14 cellular contexts compared by ENCODE assay signal in genomic region chr16:66400503-66401380, GRCh38. TPM values are rescaled to one million over a fixed set of nuclear protein-coding genes. Genes with fewer than 3 reads are reported as not detected.
DNase-seq lines count a peak whose midpoint lies in the region; ATAC-seq, FAIRE-seq and TF ChIP-seq lines count a peak whose summit lies in the region.
"Had no signal": no experiment of that assay in that cellular context is flagged by ENCODE, and none has a peak within 500 bp of the region (broad histone marks: within the 10 kb centered on the region; RNA-seq: fewer than 3 reads in every experiment).

No MANE protein-coding gene starts in this region.

- H3K27me3 ChIP-seq in heart right ventricle = no peaks in the 10 kb centered on the region
- H3K27me3 ChIP-seq in K562 (ENCODE audit: control insufficient read depth in 2 of 2, insufficient read depth in 2 of 2, low read length in 2 of 2) = peaks cover 15 to 27% of the 10 kb centered on the region in 2 experiments; a peak in 4 of 5 replicates
- H3K27me3 ChIP-seq in mesenchymal stem cell (ENCODE audit: control insufficient read depth in 1 of 2, insufficient read depth in 1 of 2, low read length in 2 of 2) = peaks cover 0 to 23% of the 10 kb centered on the region in 2 experiments
- H3K27me3 ChIP-seq in aorta (ENCODE audit: control insufficient read depth in 1 of 2, insufficient read depth in 2 of 2, low read length in 1 of 2) = no peaks in the 10 kb centered on the region
- no peaks in the 10 kb centered on the region for H3K27me3 ChIP-seq in brain microvascular endothelial cell (replicated peaks)
- H3K27me3 ChIP-seq in naive thymus-derived CD4-positive, alpha-beta T cell (ENCODE audit: control insufficient read depth in 2 of 2, insufficient read depth in 2 of 2, low read length in 2 of 2) = no peaks in the 10 kb centered on the region

- DNase-seq in heart right ventricle (no peak), Right ventricle myocardium inferior (ENCODE audit: missing footprints) (no peak), K562 (ENCODE audit: extremely low read depth in 1 of 4, low spot score in 3 of 4) (no peak), mesenchymal stem cell (no peak), aorta (no peak), brain microvascular endothelial cell (no peak), cerebellar cortex (ENCODE audit: low spot score) (no peak)
- no peak for DNase-seq in naive thymus-derived CD4-positive, alpha-beta T cell
- DNase-seq: Caco-2, H9, NCI-H2029 treated with DMSO at 0.1 percent for 48 hours, NCI-H226 had no signal

- peak overlapping the region; percentile 6 for H2AK5ac ChIP-seq in mesenchymal stem cell (ENCODE audit: low read length, severe bottlenecking)

- peak overlapping the region in 1 of 9 donors; percentile 25 for H3K27ac Mint-ChIP-seq in naive thymus-derived CD4-positive, alpha-beta T cell

- no peak overlapping the region for H3K4me3 Mint-ChIP-seq in naive thymus-derived CD4-positive, alpha-beta T cell
- H3K4me3 Mint-ChIP-seq: H9 had no signal

- H3K9ac ChIP-seq in K562 (ENCODE audit: insufficient read depth in 1 of 2, low read depth in 2 of 2, low read length in 2 of 2) (0 out of 4 replicates have a peak overlapping the region, but pooled peaks of 1 of the 2 experiments have one; percentile 23), mesenchymal stem cell (ENCODE audit: low read length) (no peak overlapping the region)

- H3K4me3 ChIP-seq in heart right ventricle (peak overlapping the region in 1 of 10 donors; percentile 10), K562 (no peak overlapping the region), mesenchymal stem cell (ENCODE audit: insufficient read depth in 1 of 2, low read depth in 1 of 2, low read length in 2 of 2) (peak overlapping the region in 1 of 2 experiments; percentile 9), aorta (ENCODE audit: low read length in 2 of 2) (no peak overlapping the region), brain microvascular endothelial cell (ENCODE audit: low read depth, low read length) (no peak overlapping the region)
- H3K4me3 ChIP-seq in naive thymus-derived CD4-positive, alpha-beta T cell (ENCODE audit: low read length) = no peak overlapping the region
- H3K4me3 ChIP-seq: A549 had no signal

- no peaks in the 10 kb centered on the region for H3K79me2 ChIP-seq in K562 (ENCODE audit: control insufficient read depth, insufficient read depth, low read length)

- no peak for FAIRE-seq in K562 (lab: Jason Lieb, UNC)
- FAIRE-seq: A549 had no signal

- H3K9me1 ChIP-seq in K562 (ENCODE audit: control insufficient read depth, insufficient read depth, low read length) = no peaks in the 10 kb centered on the region

- BruUV-seq in K562 (replicated peaks; lab: Mats Ljungman, UMichigan) = no TSS peak

- no peak overlapping the region for H3K18ac ChIP-seq in mesenchymal stem cell (ENCODE audit: low read depth in 1 of 2, low read length in 2 of 2)

- no peak for TF ChIP-seq RAD21 in K562 (CRISPR knock-in tag; conservative IDR thresholded peaks at IDR 0.05 in 1 of 2, IDR thresholded peaks at IDR 0.05 in 1 of 2)

- H4K8ac ChIP-seq in mesenchymal stem cell (ENCODE audit: low read length) = peak overlapping the region; percentile 29

- no peak overlapping the region for H3K23ac ChIP-seq in mesenchymal stem cell (ENCODE audit: low read length in 2 of 2)

- POLR2A ChIA-PET in K562 (lab: Yijun Ruan, JAX) = no interaction called here
- POLR2A ChIA-PET in naive thymus-derived CD4-positive, alpha-beta T cell (lab: Charles Lee) = no interaction called here

- H3K9me3 Mint-ChIP-seq in naive thymus-derived CD4-positive, alpha-beta T cell = peaks cover 0 to 4% (median 0%) of the 10 kb centered on the region in 11 donors

- WGBS in heart right ventricle, 2 donors = 83 to 86% methylated on average over 20 of the region's 20 CpGs
- under 1% methylated on average over 14 of the region's 20 CpGs for WGBS in K562 (ENCODE audit: insufficient coverage, low coverage, missing lambda C conversion rate)
- 92% methylated on average over 18 of the region's 20 CpGs for WGBS in mesenchymal stem cell
- WGBS in aorta, 2 donors = 82 to 83% methylated on average over 20 of the region's 20 CpGs

- H3K4me2 ChIP-seq in K562 (ENCODE audit: insufficient read depth, low read length) (no peak overlapping the region), mesenchymal stem cell (ENCODE audit: low read length, poor library complexity, severe bottlenecking) (no peak overlapping the region)
- H3K4me2 ChIP-seq: A549 had no signal

- H2BK5ac ChIP-seq in mesenchymal stem cell (ENCODE audit: low read depth, low read length, poor library complexity, severe bottlenecking) = no peak overlapping the region

- peaks cover 0 to 90% (median 2%) of the 10 kb centered on the region in 9 donors for H3K36me3 ChIP-seq in heart right ventricle
- no peaks in the 10 kb centered on the region for H3K36me3 ChIP-seq in K562 (ENCODE audit: control insufficient read depth, insufficient read depth, low read length)
- H3K36me3 ChIP-seq in mesenchymal stem cell (ENCODE audit: control insufficient read depth in 1 of 2, insufficient read depth in 2 of 2, low read depth in 1 of 2, low read length in 2 of 2) = no peaks in the 10 kb centered on the region
- no peaks in the 10 kb centered on the region for H3K36me3 ChIP-seq in aorta (ENCODE audit: control insufficient read depth in 1 of 2, insufficient read depth in 2 of 2, low read length in 1 of 2)
- H3K36me3 ChIP-seq in brain microvascular endothelial cell (replicated peaks) = no peaks in the 10 kb centered on the region
- no peaks in the 10 kb centered on the region for H3K36me3 ChIP-seq in naive thymus-derived CD4-positive, alpha-beta T cell (ENCODE audit: control insufficient read depth in 2 of 3, insufficient read depth in 3 of 3, low read length in 3 of 3)

- no peak for TF ChIP-seq POLR2A in K562 (conservative IDR thresholded peaks at IDR 0.05)

- no peak overlapping the region for H3K14ac ChIP-seq in mesenchymal stem cell (ENCODE audit: low read length in 2 of 2)

- intact Hi-C loops in heart right ventricle (cut with DNase I) (loop anchor here in 6 of 10 donors (1.0 to 10.0 kb wide), 4 partner anchors 38 to 204 kb away; partner anchors contain the start of gene CMTM3 (in 3 of the 6)), Right ventricle myocardium inferior (cut with DNase I) (loop anchor here (5.0 kb wide), 1 partner anchor 38 kb away; no protein-coding TSS in a partner anchor), K562 (cut with micrococcal nuclease) (loop anchor here (10.0 kb wide), 1 partner anchor 324 kb away; no protein-coding TSS in a partner anchor), aorta (cut with DNase I) (loop anchor here (5.0 to 10.0 kb wide), 2 partner anchors 464 to 467 kb away; no protein-coding TSS in a partner anchor)
- intact Hi-C loops in naive thymus-derived CD4-positive, alpha-beta T cell (cut with micrococcal nuclease) = no loop called here

- peak overlapping the region in 8 of 10 donors; percentile 25 to 76 (median 50) for H3K27ac ChIP-seq in heart right ventricle
- H3K27ac ChIP-seq in K562 (ENCODE audit: extremely low read depth, low read depth, low read length) = no peak overlapping the region
- no peak overlapping the region for H3K27ac ChIP-seq in mesenchymal stem cell (ENCODE audit: low read length, poor library complexity, severe bottlenecking)
- H3K27ac ChIP-seq in aorta (ENCODE audit: low read depth in 1 of 2, low read length in 2 of 2) = no peak overlapping the region
- no peak overlapping the region for H3K27ac ChIP-seq in brain microvascular endothelial cell
- no peak overlapping the region for H3K27ac ChIP-seq in naive thymus-derived CD4-positive, alpha-beta T cell (ENCODE audit: low read depth, low read length)
- H3K27ac ChIP-seq: A549, RWPE1 had no signal

- CTCF ChIA-PET in K562 (lab: Yijun Ruan, JAX; ENCODE audit: low intra/inter-chr PET ratio) = no interaction called here
- CTCF ChIA-PET in naive thymus-derived CD4-positive, alpha-beta T cell (lab: Charles Lee) = interaction anchor here (0.6 kb wide), 1 partner anchor 75 kb away, joined by 3 read pairs; no protein-coding TSS in a partner anchor

- H4K91ac ChIP-seq in mesenchymal stem cell (ENCODE audit: low read length) = no peak overlapping the region

- no peaks in the 10 kb centered on the region for H3K36me3 Mint-ChIP-seq in naive thymus-derived CD4-positive, alpha-beta T cell

- H2BK12ac ChIP-seq in mesenchymal stem cell (ENCODE audit: low read length in 2 of 2) = no peak overlapping the region

- H2AFZ ChIP-seq in K562 (ENCODE audit: low read depth, low read length) (no peak overlapping the region), mesenchymal stem cell (ENCODE audit: low read depth, low read length) (no peak overlapping the region)

- no peak overlapping the region for H3K4ac ChIP-seq in mesenchymal stem cell (ENCODE audit: low read depth in 1 of 2, low read length in 2 of 2)

- no peaks in the 10 kb centered on the region for H3K79me1 ChIP-seq in mesenchymal stem cell (replicated peaks; ENCODE audit: low read length, poor library complexity, severe bottlenecking)

- peaks cover 4 to 43% (median 29%) of the 10 kb centered on the region in 9 donors for H3K4me1 ChIP-seq in heart right ventricle
- peaks cover 0 to 7% of the 10 kb centered on the region in 2 experiments; a peak in 1 of 5 replicates for H3K4me1 ChIP-seq in K562 (replicated peaks in 1 of 2; ENCODE audit: control insufficient read depth in 2 of 2, insufficient read depth in 2 of 2, low read length in 2 of 2)
- peaks cover 10% of the 10 kb centered on the region for H3K4me1 ChIP-seq in mesenchymal stem cell (ENCODE audit: control insufficient read depth, insufficient read depth, low read depth, low read length)
- no peaks in the 10 kb centered on the region for H3K4me1 ChIP-seq in aorta (ENCODE audit: control insufficient read depth in 1 of 2, insufficient read depth in 2 of 2, low read length in 2 of 2)
- H3K4me1 ChIP-seq in naive thymus-derived CD4-positive, alpha-beta T cell (ENCODE audit: control insufficient read depth in 2 of 2, insufficient read depth in 2 of 2, low read length in 2 of 2) = no peaks in the 10 kb centered on the region
- H3K4me1 ChIP-seq: A549, Caco-2 had no signal

- peak in 1 of 8 donors; percentile 10 for ATAC-seq in heart right ventricle
- ATAC-seq in Right ventricle myocardium inferior = no peak
- ATAC-seq in K562 = no peak
- peak; percentile 13 for ATAC-seq in aorta (ENCODE audit: low FRiP score)
- ATAC-seq in naive thymus-derived CD4-positive, alpha-beta T cell = no peak
- ATAC-seq: A549 had no signal

- TF ChIP-seq EP300 in K562 (IDR thresholded peaks at IDR 0.05; ENCODE audit: low read length) = no peak

- H4K20me1 ChIP-seq in K562 (replicated peaks; ENCODE audit: control insufficient read depth, insufficient read depth, low read length) = no peaks in the 10 kb centered on the region

- no peak overlapping the region for H2BK15ac ChIP-seq in mesenchymal stem cell (ENCODE audit: low read depth, poor library complexity, severe bottlenecking)

- in situ Hi-C loops in K562 (cut with MboI) (loop anchor here (10.0 kb wide), 1 partner anchor 464 kb away; no protein-coding TSS in a partner anchor), brain microvascular endothelial cell (cut with HindIII; ENCODE audit: low pct_ligation_motif_present, low sequenced_read_pairs) (no loop called here)

- TF ChIP-seq CTCF in heart right ventricle (IDR thresholded peaks at IDR 0.05) = no peak
- no peak for TF ChIP-seq CTCF in K562 (IDR thresholded peaks at IDR 0.05 in 2 of 3, conservative IDR thresholded peaks at IDR 0.05 in 1 of 3; ENCODE audit: insufficient read depth in 2 of 3, low read depth in 1 of 3, low read length in 3 of 3)
- no peak for TF ChIP-seq CTCF in brain microvascular endothelial cell (IDR thresholded peaks at IDR 0.05; ENCODE audit: low read depth, low read length, missing control alignments)

- H2BK120ac ChIP-seq in mesenchymal stem cell (ENCODE audit: low read depth, low read length) = no peak overlapping the region

- H3K9me3 ChIP-seq in heart right ventricle (peaks cover 0 to 7% (median 0%) of the 10 kb centered on the region in 11 donors), K562 (replicated peaks; ENCODE audit: control insufficient read depth, insufficient read depth, low read depth, low read length) (no peaks in the 10 kb centered on the region), mesenchymal stem cell (ENCODE audit: control insufficient read depth, low read length) (peaks cover 7% of the 10 kb centered on the region), aorta (ENCODE audit: control insufficient read depth, low read length) (no peaks in the 10 kb centered on the region)
- no peaks in the 10 kb centered on the region for H3K9me3 ChIP-seq in naive thymus-derived CD4-positive, alpha-beta T cell (ENCODE audit: control insufficient read depth in 2 of 3, low read length in 3 of 3)
- H3K9me3 ChIP-seq: A549 had no signal

- H3K4me1 Mint-ChIP-seq in naive thymus-derived CD4-positive, alpha-beta T cell = no peaks in the 10 kb centered on the region

- peaks cover 0 to 25% (median 15%) of the 10 kb centered on the region in 5 donors for H3K27me3 Mint-ChIP-seq in naive thymus-derived CD4-positive, alpha-beta T cell

RNA-seq across cellular contexts. Expression of gene BEAN1, which starts 26.4 kb away (rescaled TPM):
- total RNA-seq in heart right ventricle (1 to 10 TPM in 8 of 10 donors, under 1 TPM in 2; 0.26 to 9.6 (median 2.0) TPM), Right ventricle myocardium inferior (2.4 TPM), K562 (2014; rRNA removed) (not detected in 2 replicates), K562 (2014; rRNA removed; fragmentation: Illumina TruSeq; extraction: Trizol) (not detected in 2 replicates), K562 (2015; rRNA removed; fragmentation: Illumina TruSeq; extraction: Trizol) (not detected in 2 replicates), K562 (2021) (not detected in 2 replicates), aorta (1 to 10 TPM in 1 of 2 donors, under 1 TPM in 1; 0.16 to 1.8 TPM)
- polyA plus RNA-seq in heart right ventricle (1 to 10 TPM; 1.2 to 5.6 TPM), K562 (2011; rRNA removed) (not detected in 2 replicates), K562 (2014; fragmentation: Illumina TruSeq; extraction: Trizol) (not detected in 2 replicates), K562 (2014; fragmentation: Nextera tagmentation; extraction: Ambion mirVana) (not detected), K562 (2014; rRNA removed) (not detected in 2 replicates), aorta (under 1 TPM; 0.13 to 0.77 TPM)
- not detected in 2 replicates for total RNA-seq in K562 (2011; cell fraction: chromatin; rRNA removed; ENCODE audit: low replicate concordance)
- not detected in 2 replicates for total RNA-seq in K562 (2011; cell fraction: nucleolus; rRNA removed)
- total RNA-seq in K562 (2011; cell fraction: nucleoplasm; rRNA removed) = not detected in 2 replicates
- not detected in 2 replicates for polyA plus RNA-seq in K562 (2011; cell fraction: cytosol; rRNA removed)
- polyA plus RNA-seq in K562 (2011; cell fraction: nucleus; rRNA removed) = not detected in 2 replicates
- polyA plus RNA-seq in K562 (2012) = 0.11 TPM in 1 of 2 replicates, not detected in the other
- not detected in 2 replicates for polyA minus RNA-seq in K562 (2011; rRNA and poly(A)+ RNA removed)
- polyA minus RNA-seq in K562 (2011; cell fraction: cytosol; rRNA and poly(A)+ RNA removed) = not detected in 2 replicates
- not detected in 2 replicates for polyA minus RNA-seq in K562 (2011; cell fraction: nucleus; rRNA and poly(A)+ RNA removed)
- polyA plus RNA-seq in mesenchymal stem cell (2013, experiment 1 of 2) = 0.10 TPM
- polyA plus RNA-seq in mesenchymal stem cell (2013, experiment 2 of 2) = 0.07 TPM
- total RNA-seq in naive thymus-derived CD4-positive, alpha-beta T cell = not detected
- not detected for polyA plus RNA-seq in naive thymus-derived CD4-positive, alpha-beta T cell
- total RNA-seq: Caco-2 had no signal

RNA-seq across cellular contexts. Expression of gene CDH5, which starts 34.3 kb away (rescaled TPM):
- total RNA-seq in heart right ventricle (10 to 100 TPM; 40.3 to 81.2 (median 55.9) TPM), Right ventricle myocardium inferior (58.4 TPM), K562 (2014; rRNA removed) (not detected in 2 replicates), K562 (2014; rRNA removed; fragmentation: Illumina TruSeq; extraction: Trizol) (not detected in 2 replicates), K562 (2015; rRNA removed; fragmentation: Illumina TruSeq; extraction: Trizol) (not detected in 2 replicates), K562 (2021) (0.04 TPM in 1 of 2 replicates, not detected in the other), aorta (10 to 100 TPM; 38.2 to 97.5 TPM)
- polyA plus RNA-seq in heart right ventricle (10 to 100 TPM; 39.4 to 53.9 TPM), K562 (2011; rRNA removed) (not detected in 2 replicates), K562 (2014; fragmentation: Illumina TruSeq; extraction: Trizol) (not detected in 2 replicates), K562 (2014; fragmentation: Nextera tagmentation; extraction: Ambion mirVana) (not detected), K562 (2014; rRNA removed) (not detected in 2 replicates), aorta (1 to 10 TPM; 1.5 to 3.6 TPM)
- not detected in 2 replicates for total RNA-seq in K562 (2011; cell fraction: chromatin; rRNA removed; ENCODE audit: low replicate concordance)
- not detected in 2 replicates for total RNA-seq in K562 (2011; cell fraction: nucleolus; rRNA removed)
- not detected in 2 replicates for total RNA-seq in K562 (2011; cell fraction: nucleoplasm; rRNA removed)
- polyA plus RNA-seq in K562 (2011; cell fraction: cytosol; rRNA removed) = 0.04 and 0.06 TPM in 2 replicates
- polyA plus RNA-seq in K562 (2011; cell fraction: nucleus; rRNA removed) = not detected in 2 replicates
- not detected in 2 replicates for polyA plus RNA-seq in K562 (2012)
- polyA minus RNA-seq in K562 (2011; rRNA and poly(A)+ RNA removed) = not detected in 2 replicates
- polyA minus RNA-seq in K562 (2011; cell fraction: cytosol; rRNA and poly(A)+ RNA removed) = not detected in 2 replicates
- polyA minus RNA-seq in K562 (2011; cell fraction: nucleus; rRNA and poly(A)+ RNA removed) = not detected in 2 replicates
- 0.01 TPM for polyA plus RNA-seq in mesenchymal stem cell (2013, experiment 1 of 2)
- not detected for polyA plus RNA-seq in mesenchymal stem cell (2013, experiment 2 of 2)
- total RNA-seq in naive thymus-derived CD4-positive, alpha-beta T cell = not detected
- not detected for polyA plus RNA-seq in naive thymus-derived CD4-positive, alpha-beta T cell

Comparison
In these comparisons a context has a peak if more than half of its experiments do, and no peak if none do; other contexts are left out.
1. H3K27ac ChIP-seq: peak in heart right ventricle (8 of 10); none in K562 (single experiment), mesenchymal stem cell (single experiment), aorta (0 of 2), brain microvascular endothelial cell (single experiment) and naive thymus-derived CD4-positive, alpha-beta T cell (single experiment).
2. RNA of gene CDH5, which starts 34.3 kb away (total RNA-seq): 38.2 to 97.5 TPM in aorta, 40.3 to 81.2 TPM in heart right ventricle and 58.4 TPM in Right ventricle myocardium inferior (single experiment); 0.04 TPM in K562 and not detected in naive thymus-derived CD4-positive, alpha-beta T cell; every median in the first group is over 10 times any median in the second.
3. intact Hi-C loops: an anchor here in heart right ventricle (1.0 to 10.0 kb wide), Right ventricle myocardium inferior (5.0 kb wide), K562 (10.0 kb wide) and aorta (5.0 to 10.0 kb wide); none called in naive thymus-derived CD4-positive, alpha-beta T cell.